In genomic region chr21:33412439-33412831, GRCh38 we compare ENCODE assay signal across 1 cellular context.
TF ChIP-seq lines count a peak whose summit lies in the region.

No MANE protein-coding gene starts in this region.

TF ChIP-seq in HepG2, 621 proteins besides CTCF, POLR2A, EP300 and RAD21:
- TF ChIP-seq CHD4 (IDR thresholded peaks at IDR 0.05; ENCODE audit: borderline replicate concordance, low read length): peak; percentile 63; the same call in 1 of the 2 replicates
- peak; percentile 82; the same call in 1 of the 2 replicates for TF ChIP-seq ZNF460 (CRISPR knock-in tag; IDR thresholded peaks at IDR 0.05; ENCODE audit: borderline replicate concordance)
- TF ChIP-seq ZNF770 (CRISPR knock-in tag; IDR thresholded peaks at IDR 0.05): peak; percentile 65
- TF ChIP-seq SSRP1 (CRISPR knock-in tag; IDR thresholded peaks at IDR 0.05): peak; percentile 63; the same call in 1 of the 2 replicates
- 0 out of 2 replicates have a peak, but pooled peaks have one; percentile 13 for TF ChIP-seq NFAT5 (CRISPR knock-in tag; IDR thresholded peaks at IDR 0.05)
- TF ChIP-seq GFI1 (CRISPR knock-in tag; IDR thresholded peaks at IDR 0.05; ENCODE audit: borderline replicate concordance): 0 out of 2 replicates have a peak, but pooled peaks have one; percentile 3
- peak; percentile 23 for TF ChIP-seq U2AF1 (optimal IDR thresholded peaks at IDR 0.05; ENCODE audit: low read depth, low read length)
- TF ChIP-seq MED13 (CRISPR knock-in tag; IDR thresholded peaks at IDR 0.05): 0 out of 2 replicates have a peak, but pooled peaks have one; percentile 12
- peak; percentile 83; the same call in 1 of the 2 replicates for TF ChIP-seq ZNF441 (CRISPR knock-in tag; IDR thresholded peaks at IDR 0.05; ENCODE audit: borderline replicate concordance)
- TF ChIP-seq ZMYM2 (CRISPR knock-in tag; IDR thresholded peaks at IDR 0.05): peak; percentile 51; the same call in 1 of the 2 replicates
